ENCODE assay signal across 2 cellular contexts in the genomic region with DNA sequence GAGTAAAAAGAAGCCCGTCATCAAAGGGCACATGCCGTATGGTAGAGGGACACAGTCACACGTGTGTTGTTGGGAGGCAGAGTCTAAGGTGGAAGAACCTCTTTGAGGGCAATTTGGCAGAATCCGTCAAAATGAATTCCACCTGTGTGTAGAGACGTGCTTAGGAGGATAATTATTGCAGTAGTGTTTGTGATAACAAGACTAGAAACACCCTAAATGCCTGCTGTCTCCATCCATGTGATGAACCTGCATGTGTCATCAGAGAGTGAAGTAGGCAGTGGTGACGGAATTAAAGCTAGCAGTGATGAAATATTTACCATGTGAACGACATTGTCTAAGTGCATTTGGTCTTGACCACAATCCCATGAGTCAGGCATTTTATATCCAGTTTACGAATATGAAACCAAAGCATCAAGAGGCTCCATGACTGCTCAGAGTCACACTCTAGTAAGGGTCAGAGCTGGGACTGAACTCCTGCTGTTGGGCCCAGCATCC.
A peak's percentile ranks its signal among the peaks of the same experiment; 100 is the strongest.
TF ChIP-seq lines count a peak whose summit lies in the region.

No MANE protein-coding gene starts in this region.

TF ChIP-seq in A549, 52 proteins besides CTCF, POLR2A, EP300 and RAD21 (continued from another document):
- TF ChIP-seq, protein P1, sequence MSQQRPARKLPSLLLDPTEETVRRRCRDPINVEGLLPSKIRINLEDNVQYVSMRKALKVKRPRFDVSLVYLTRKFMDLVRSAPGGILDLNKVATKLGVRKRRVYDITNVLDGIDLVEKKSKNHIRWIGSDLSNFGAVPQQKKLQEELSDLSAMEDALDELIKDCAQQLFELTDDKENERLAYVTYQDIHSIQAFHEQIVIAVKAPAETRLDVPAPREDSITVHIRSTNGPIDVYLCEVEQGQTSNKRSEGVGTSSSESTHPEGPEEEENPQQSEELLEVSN (IDR thresholded peaks at IDR 0.05; ENCODE audit: borderline replicate concordance, low read depth), result no peak
- TF ChIP-seq CBX2 (IDR thresholded peaks at IDR 0.05; ENCODE audit: borderline replicate concordance, low read depth) (no peak), KDM1A (IDR thresholded peaks at IDR 0.05; ENCODE audit: low read depth) (no peak), SMC3 (IDR thresholded peaks at IDR 0.05) (no peak), KDM5A (IDR thresholded peaks at IDR 0.05) (no peak), HOXA7 (CRISPR knock-in tag; IDR thresholded peaks at IDR 0.05) (no peak), MAFK (IDR thresholded peaks at IDR 0.05; ENCODE audit: partially characterized antibody) (peak; percentile 61), RNF2 (IDR thresholded peaks at IDR 0.05; ENCODE audit: borderline replicate concordance, low read depth) (no peak), GATA3 (IDR thresholded peaks at IDR 0.05; ENCODE audit: borderline replicate concordance) (no peak), FOSL2 (IDR thresholded peaks at IDR 0.05) (no peak), FOSL2 (CRISPR knock-in tag; IDR thresholded peaks at IDR 0.05) (peak; percentile 35), CBX8 (IDR thresholded peaks at IDR 0.05) (no peak)
- TF ChIP-seq, protein P2, sequence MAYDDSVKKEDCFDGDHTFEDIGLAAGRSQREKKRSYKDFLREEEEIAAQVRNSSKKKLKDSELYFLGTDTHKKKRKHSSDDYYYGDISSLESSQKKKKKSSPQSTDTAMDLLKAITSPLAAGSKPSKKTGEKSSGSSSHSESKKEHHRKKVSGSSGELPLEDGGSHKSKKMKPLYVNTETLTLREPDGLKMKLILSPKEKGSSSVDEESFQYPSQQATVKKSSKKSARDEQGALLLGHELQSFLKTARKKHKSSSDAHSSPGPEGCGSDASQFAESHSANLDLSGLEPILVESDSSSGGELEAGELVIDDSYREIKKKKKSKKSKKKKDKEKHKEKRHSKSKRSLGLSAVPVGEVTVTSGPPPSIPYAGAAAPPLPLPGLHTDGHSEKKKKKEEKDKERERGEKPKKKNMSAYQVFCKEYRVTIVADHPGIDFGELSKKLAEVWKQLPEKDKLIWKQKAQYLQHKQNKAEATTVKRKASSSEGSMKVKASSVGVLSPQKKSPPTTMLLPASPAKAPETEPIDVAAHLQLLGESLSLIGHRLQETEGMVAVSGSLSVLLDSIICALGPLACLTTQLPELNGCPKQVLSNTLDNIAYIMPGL (CRISPR knock-in tag; IDR thresholded peaks at IDR 0.05; ENCODE audit: borderline replicate concordance), result no peak
- TF ChIP-seq, protein P3, sequence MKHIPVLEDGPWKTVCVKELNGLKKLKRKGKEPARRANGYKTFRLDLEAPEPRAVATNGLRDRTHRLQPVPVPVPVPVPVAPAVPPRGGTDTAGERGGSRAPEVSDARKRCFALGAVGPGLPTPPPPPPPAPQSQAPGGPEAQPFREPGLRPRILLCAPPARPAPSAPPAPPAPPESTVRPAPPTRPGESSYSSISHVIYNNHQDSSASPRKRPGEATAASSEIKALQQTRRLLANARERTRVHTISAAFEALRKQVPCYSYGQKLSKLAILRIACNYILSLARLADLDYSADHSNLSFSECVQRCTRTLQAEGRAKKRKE (CRISPR knock-in tag; IDR thresholded peaks at IDR 0.05; ENCODE audit: low read depth), result no peak
TF ChIP-seq in A549: peak in this region for 2.

TF ChIP-seq in HEK293, 187 proteins besides CTCF, POLR2A, EP300 and RAD21 (continued from another document and continues in another):
- TF ChIP-seq, protein P4, sequence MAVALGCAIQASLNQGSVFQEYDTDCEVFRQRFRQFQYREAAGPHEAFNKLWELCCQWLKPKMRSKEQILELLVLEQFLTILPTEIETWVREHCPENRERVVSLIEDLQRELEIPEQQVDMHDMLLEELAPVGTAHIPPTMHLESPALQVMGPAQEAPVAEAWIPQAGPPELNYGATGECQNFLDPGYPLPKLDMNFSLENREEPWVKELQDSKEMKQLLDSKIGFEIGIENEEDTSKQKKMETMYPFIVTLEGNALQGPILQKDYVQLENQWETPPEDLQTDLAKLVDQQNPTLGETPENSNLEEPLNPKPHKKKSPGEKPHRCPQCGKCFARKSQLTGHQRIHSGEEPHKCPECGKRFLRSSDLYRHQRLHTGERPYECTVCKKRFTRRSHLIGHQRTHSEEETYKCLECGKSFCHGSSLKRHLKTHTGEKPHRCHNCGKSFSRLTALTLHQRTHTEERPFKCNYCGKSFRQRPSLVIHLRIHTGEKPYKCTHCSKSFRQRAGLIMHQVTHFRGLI (tag by site-specific recombination; IDR thresholded peaks at IDR 0.05), result no peak
- TF ChIP-seq, protein P5, sequence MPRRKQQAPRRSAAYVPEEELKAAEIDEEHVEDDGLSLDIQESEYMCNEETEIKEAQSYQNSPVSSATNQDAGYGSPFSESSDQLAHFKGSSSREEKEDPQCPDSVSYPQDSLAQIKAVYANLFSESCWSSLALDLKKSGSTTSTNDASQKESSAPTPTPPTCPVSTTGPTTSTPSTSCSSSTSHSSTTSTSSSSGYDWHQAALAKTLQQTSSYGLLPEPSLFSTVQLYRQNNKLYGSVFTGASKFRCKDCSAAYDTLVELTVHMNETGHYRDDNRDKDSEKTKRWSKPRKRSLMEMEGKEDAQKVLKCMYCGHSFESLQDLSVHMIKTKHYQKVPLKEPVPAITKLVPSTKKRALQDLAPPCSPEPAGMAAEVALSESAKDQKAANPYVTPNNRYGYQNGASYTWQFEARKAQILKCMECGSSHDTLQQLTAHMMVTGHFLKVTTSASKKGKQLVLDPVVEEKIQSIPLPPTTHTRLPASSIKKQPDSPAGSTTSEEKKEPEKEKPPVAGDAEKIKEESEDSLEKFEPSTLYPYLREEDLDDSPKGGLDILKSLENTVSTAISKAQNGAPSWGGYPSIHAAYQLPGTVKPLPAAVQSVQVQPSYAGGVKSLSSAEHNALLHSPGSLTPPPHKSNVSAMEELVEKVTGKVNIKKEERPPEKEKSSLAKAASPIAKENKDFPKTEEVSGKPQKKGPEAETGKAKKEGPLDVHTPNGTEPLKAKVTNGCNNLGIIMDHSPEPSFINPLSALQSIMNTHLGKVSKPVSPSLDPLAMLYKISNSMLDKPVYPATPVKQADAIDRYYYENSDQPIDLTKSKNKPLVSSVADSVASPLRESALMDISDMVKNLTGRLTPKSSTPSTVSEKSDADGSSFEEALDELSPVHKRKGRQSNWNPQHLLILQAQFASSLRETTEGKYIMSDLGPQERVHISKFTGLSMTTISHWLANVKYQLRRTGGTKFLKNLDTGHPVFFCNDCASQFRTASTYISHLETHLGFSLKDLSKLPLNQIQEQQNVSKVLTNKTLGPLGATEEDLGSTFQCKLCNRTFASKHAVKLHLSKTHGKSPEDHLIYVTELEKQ (tag by site-specific recombination; IDR thresholded peaks at IDR 0.05; ENCODE audit: borderline replicate concordance), result peak; percentile 53; the same call in 1 of the 2 replicates
- peak; percentile 65; the same call in 1 of the 2 replicates for TF ChIP-seq ZNF600 (tag by site-specific recombination; IDR thresholded peaks at IDR 0.05)
- no peak for TF ChIP-seq ZNF664 (tag by site-specific recombination; IDR thresholded peaks at IDR 0.05)
- no peak for TF ChIP-seq ZNF510 (tag by site-specific recombination; IDR thresholded peaks at IDR 0.05; ENCODE audit: insufficient replicate concordance)
- TF ChIP-seq ZNF48 (tag by site-specific recombination; IDR thresholded peaks at IDR 0.05), result no peak
- no peak for TF ChIP-seq ZNF610 (tag by site-specific recombination; IDR thresholded peaks at IDR 0.05; ENCODE audit: borderline replicate concordance)
- TF ChIP-seq, protein P6, sequence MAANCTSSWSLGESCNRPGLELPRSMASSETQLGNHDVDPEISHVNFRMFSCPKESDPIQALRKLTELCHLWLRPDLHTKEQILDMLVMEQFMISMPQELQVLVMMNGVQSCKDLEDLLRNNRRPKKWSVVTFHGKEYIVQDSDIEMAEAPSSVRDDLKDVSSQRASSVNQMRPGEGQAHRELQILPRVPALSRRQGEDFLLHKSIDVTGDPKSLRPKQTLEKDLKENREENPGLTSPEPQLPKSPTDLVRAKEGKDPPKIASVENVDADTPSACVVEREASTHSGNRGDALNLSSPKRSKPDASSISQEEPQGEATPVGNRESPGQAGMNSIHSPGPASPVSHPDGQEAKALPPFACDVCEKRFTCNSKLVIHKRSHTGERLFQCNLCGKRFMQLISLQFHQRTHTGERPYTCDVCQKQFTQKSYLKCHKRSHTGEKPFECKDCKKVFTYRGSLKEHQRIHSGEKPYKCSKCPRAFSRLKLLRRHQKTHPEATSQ (tag by site-specific recombination; IDR thresholded peaks at IDR 0.05), result no peak
- no peak for TF ChIP-seq ZNF175 (tag by site-specific recombination; IDR thresholded peaks at IDR 0.05)
- no peak for TF ChIP-seq ZNF211 (tag by site-specific recombination; IDR thresholded peaks at IDR 0.05; ENCODE audit: low read depth)
- TF ChIP-seq, protein P7, sequence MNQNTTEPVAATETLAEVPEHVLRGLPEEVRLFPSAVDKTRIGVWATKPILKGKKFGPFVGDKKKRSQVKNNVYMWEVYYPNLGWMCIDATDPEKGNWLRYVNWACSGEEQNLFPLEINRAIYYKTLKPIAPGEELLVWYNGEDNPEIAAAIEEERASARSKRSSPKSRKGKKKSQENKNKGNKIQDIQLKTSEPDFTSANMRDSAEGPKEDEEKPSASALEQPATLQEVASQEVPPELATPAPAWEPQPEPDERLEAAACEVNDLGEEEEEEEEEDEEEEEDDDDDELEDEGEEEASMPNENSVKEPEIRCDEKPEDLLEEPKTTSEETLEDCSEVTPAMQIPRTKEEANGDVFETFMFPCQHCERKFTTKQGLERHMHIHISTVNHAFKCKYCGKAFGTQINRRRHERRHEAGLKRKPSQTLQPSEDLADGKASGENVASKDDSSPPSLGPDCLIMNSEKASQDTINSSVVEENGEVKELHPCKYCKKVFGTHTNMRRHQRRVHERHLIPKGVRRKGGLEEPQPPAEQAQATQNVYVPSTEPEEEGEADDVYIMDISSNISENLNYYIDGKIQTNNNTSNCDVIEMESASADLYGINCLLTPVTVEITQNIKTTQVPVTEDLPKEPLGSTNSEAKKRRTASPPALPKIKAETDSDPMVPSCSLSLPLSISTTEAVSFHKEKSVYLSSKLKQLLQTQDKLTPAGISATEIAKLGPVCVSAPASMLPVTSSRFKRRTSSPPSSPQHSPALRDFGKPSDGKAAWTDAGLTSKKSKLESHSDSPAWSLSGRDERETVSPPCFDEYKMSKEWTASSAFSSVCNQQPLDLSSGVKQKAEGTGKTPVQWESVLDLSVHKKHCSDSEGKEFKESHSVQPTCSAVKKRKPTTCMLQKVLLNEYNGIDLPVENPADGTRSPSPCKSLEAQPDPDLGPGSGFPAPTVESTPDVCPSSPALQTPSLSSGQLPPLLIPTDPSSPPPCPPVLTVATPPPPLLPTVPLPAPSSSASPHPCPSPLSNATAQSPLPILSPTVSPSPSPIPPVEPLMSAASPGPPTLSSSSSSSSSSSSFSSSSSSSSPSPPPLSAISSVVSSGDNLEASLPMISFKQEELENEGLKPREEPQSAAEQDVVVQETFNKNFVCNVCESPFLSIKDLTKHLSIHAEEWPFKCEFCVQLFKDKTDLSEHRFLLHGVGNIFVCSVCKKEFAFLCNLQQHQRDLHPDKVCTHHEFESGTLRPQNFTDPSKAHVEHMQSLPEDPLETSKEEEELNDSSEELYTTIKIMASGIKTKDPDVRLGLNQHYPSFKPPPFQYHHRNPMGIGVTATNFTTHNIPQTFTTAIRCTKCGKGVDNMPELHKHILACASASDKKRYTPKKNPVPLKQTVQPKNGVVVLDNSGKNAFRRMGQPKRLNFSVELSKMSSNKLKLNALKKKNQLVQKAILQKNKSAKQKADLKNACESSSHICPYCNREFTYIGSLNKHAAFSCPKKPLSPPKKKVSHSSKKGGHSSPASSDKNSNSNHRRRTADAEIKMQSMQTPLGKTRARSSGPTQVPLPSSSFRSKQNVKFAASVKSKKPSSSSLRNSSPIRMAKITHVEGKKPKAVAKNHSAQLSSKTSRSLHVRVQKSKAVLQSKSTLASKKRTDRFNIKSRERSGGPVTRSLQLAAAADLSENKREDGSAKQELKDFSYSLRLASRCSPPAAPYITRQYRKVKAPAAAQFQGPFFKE (tag by site-specific recombination; IDR thresholded peaks at IDR 0.05; ENCODE audit: borderline replicate concordance), result no peak
- TF ChIP-seq, protein P8, sequence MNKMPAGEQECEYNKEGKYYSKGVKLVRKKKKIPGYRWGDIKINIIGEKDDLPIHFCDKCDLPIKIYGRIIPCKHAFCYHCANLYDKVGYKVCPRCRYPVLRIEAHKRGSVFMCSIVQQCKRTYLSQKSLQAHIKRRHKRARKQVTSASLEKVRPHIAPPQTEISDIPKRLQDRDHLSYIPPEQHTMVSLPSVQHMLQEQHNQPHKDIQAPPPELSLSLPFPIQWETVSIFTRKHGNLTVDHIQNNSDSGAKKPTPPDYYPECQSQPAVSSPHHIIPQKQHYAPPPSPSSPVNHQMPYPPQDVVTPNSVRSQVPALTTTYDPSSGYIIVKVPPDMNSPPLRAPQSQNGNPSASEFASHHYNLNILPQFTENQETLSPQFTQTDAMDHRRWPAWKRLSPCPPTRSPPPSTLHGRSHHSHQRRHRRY (tag by site-specific recombination; IDR thresholded peaks at IDR 0.05), result no peak
- TF ChIP-seq ZNF223 (tag by site-specific recombination; IDR thresholded peaks at IDR 0.05), result no peak
- TF ChIP-seq ZNF140 (tag by site-specific recombination; IDR thresholded peaks at IDR 0.05), result no peak
- TF ChIP-seq, protein P9, sequence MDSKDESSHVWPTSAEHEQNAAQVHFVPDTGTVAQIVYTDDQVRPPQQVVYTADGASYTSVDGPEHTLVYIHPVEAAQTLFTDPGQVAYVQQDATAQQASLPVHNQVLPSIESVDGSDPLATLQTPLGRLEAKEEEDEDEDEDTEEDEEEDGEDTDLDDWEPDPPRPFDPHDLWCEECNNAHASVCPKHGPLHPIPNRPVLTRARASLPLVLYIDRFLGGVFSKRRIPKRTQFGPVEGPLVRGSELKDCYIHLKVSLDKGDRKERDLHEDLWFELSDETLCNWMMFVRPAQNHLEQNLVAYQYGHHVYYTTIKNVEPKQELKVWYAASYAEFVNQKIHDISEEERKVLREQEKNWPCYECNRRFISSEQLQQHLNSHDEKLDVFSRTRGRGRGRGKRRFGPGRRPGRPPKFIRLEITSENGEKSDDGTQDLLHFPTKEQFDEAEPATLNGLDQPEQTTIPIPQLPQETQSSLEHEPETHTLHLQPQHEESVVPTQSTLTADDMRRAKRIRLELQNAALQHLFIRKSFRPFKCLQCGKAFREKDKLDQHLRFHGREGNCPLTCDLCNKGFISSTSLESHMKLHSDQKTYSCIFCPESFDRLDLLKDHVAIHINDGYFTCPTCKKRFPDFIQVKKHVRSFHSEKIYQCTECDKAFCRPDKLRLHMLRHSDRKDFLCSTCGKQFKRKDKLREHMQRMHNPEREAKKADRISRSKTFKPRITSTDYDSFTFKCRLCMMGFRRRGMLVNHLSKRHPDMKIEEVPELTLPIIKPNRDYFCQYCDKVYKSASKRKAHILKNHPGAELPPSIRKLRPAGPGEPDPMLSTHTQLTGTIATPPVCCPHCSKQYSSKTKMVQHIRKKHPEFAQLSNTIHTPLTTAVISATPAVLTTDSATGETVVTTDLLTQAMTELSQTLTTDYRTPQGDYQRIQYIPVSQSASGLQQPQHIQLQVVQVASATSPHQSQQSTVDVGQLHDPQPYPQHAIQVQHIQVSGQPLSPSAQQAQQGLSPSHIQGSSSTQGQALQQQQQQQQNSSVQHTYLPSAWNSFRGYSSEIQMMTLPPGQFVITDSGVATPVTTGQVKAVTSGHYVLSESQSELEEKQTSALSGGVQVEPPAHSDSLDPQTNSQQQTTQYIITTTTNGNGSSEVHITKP (tag by site-specific recombination; IDR thresholded peaks at IDR 0.05), result no peak
- no peak for TF ChIP-seq KLF10 (tag by site-specific recombination; IDR thresholded peaks at IDR 0.05)
- TF ChIP-seq ZNF629 (tag by site-specific recombination; IDR thresholded peaks at IDR 0.05), result peak; percentile 73
- TF ChIP-seq, protein P10, sequence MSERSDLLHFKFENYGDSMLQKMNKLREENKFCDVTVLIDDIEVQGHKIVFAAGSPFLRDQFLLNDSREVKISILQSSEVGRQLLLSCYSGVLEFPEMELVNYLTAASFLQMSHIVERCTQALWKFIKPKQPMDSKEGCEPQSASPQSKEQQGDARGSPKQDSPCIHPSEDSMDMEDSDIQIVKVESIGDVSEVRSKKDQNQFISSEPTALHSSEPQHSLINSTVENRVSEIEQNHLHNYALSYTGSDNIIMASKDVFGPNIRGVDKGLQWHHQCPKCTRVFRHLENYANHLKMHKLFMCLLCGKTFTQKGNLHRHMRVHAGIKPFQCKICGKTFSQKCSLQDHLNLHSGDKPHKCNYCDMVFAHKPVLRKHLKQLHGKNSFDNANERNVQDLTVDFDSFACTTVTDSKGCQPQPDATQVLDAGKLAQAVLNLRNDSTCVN (tag by site-specific recombination; optimal IDR thresholded peaks at IDR 0.05), result no peak
- TF ChIP-seq ZNF366 (tag by site-specific recombination; conservative IDR thresholded peaks at IDR 0.05), result no peak
- TF ChIP-seq ZSCAN16 (tag by site-specific recombination; IDR thresholded peaks at IDR 0.05), result no peak
